Comparison of ENCODE assay signal across 17 cellular contexts in genomic region chr10:96675846-96676245, GRCh38. TPM values are rescaled to one million over a fixed set of nuclear protein-coding genes. Genes with fewer than 3 reads are reported as not detected.
A peak's percentile ranks its signal among the peaks of the same experiment; 100 is the strongest.
DNase-seq lines count a peak whose midpoint lies in the region; ATAC-seq and TF ChIP-seq lines count a peak whose summit lies in the region.
"Had no signal": no experiment of that assay in that cellular context is flagged by ENCODE, and none has a peak within 500 bp of the region (broad histone marks: within the 10 kb centered on the region; RNA-seq: fewer than 3 reads in every experiment).

No MANE protein-coding gene starts in this region.

- H3K36me3 Mint-ChIP-seq in IgD-negative memory B cell: peaks cover 28% of the 10 kb centered on the region
- H3K36me3 Mint-ChIP-seq in natural killer cell treated with Interleukin-12 subunit alpha and Interleukin-12 subunit beta and Interleukin-15 and Interleukin-18, amount 100 ng/mL, for 72 hours: peaks cover 18% of the 10 kb centered on the region
- H3K36me3 Mint-ChIP-seq: CD8-positive, alpha-beta T cell had no signal

- H3K4me3 ChIP-seq in BLaER1 (no peak overlapping the region), hepatocyte (no peak overlapping the region)
- H3K4me3 ChIP-seq: HAP-1 had no signal

- H3K9me3 ChIP-seq in BLaER1 (peaks cover 7% of the 10 kb centered on the region), hepatocyte (ENCODE audit: low read depth) (no peaks in the 10 kb centered on the region)
- H3K9me3 ChIP-seq: HAP-1 had no signal

- TF ChIP-seq CTCF in hepatocyte (IDR thresholded peaks at IDR 0.05; ENCODE audit: poor library complexity) (no peak), GM13977 (IDR thresholded peaks at IDR 0.05; ENCODE audit: extremely low read depth, insufficient read depth, missing control alignments) (no peak)

- H3K4me1 ChIP-seq in BLaER1 (peaks cover 93% of the 10 kb centered on the region), hepatocyte (ENCODE audit: insufficient read depth) (peaks cover 40% of the 10 kb centered on the region)

- peaks cover 54 to 79% (median 68%) of the 10 kb centered on the region in 3 donors for H3K4me1 Mint-ChIP-seq in IgD-negative memory B cell
- H3K4me1 Mint-ChIP-seq in natural killer cell treated with Interleukin-12 subunit alpha and Interleukin-12 subunit beta and Interleukin-15 and Interleukin-18, amount 100 ng/mL, for 72 hours (ENCODE audit: low read depth in 2 of 2): peaks cover 75 to 77% of the 10 kb centered on the region in 2 donors

- no peak for ATAC-seq in natural killer cell treated with Interleukin-12 subunit alpha and Interleukin-12 subunit beta and Interleukin-15 and Interleukin-18, amount 100 ng/mL, for 72 hours
- ATAC-seq: CD8-positive, alpha-beta T cell; SK-N-SH treated with all-trans-retinoic acid at 6 μM for 48 hours had no signal

- in situ Hi-C loops in GM13977 (cut with MboI; ENCODE audit: low pct_unique_long_range_greater_than_20kb, low sequenced_read_pairs, unreplicated experiment): no loop called here

- peaks cover 100% of the 10 kb centered on the region for H4K20me1 ChIP-seq in BLaER1
- no peaks in the 10 kb centered on the region for H4K20me1 ChIP-seq in hepatocyte (ENCODE audit: insufficient read depth, poor library complexity, severe bottlenecking)

- H3K36me3 ChIP-seq in BLaER1: peaks cover 79% of the 10 kb centered on the region
- H3K36me3 ChIP-seq in hepatocyte (replicated peaks; ENCODE audit: insufficient read depth, low read depth): no peaks in the 10 kb centered on the region
- H3K36me3 ChIP-seq: HAP-1 had no signal

- H3K9me2 ChIP-seq in hepatocyte (replicated peaks; ENCODE audit: insufficient read depth): no peaks in the 10 kb centered on the region

- H3K4me2 ChIP-seq in BLaER1 (peak overlapping the region; percentile 82), hepatocyte (no peak overlapping the region)

- H3K27me3 ChIP-seq in BLaER1 (no peaks in the 10 kb centered on the region), hepatocyte (no peaks in the 10 kb centered on the region)

- no peaks in the 10 kb centered on the region for H3K79me2 ChIP-seq in hepatocyte

- H3K4me3 Mint-ChIP-seq in IgD-negative memory B cell: peak overlapping the region in 2 of 4 donors; percentile 28 to 30
- H3K4me3 Mint-ChIP-seq in natural killer cell treated with Interleukin-12 subunit alpha and Interleukin-12 subunit beta and Interleukin-15 and Interleukin-18, amount 100 ng/mL, for 72 hours: peak overlapping the region; percentile 79
- H3K4me3 Mint-ChIP-seq: CD8-positive, alpha-beta T cell had no signal

- no peak for DNase-seq in hepatocyte (ENCODE audit: low spot score)
- DNase-seq in natural killer cell treated with Interleukin-12 subunit alpha and Interleukin-12 subunit beta and Interleukin-15 and Interleukin-18, amount 100 ng/mL, for 72 hours (ENCODE audit: low spot score): no peak
- no peak for DNase-seq in GM13977 (ENCODE audit: low spot score)
- DNase-seq in NCI-H187 (lab: John Stamatoyannopoulos, UW): no peak
- DNase-seq in ureter (ENCODE audit: low spot score): no peak
- DNase-seq in NCI-H1105 treated with DMSO at 0.1 percent for 48 hours (lab: John Stamatoyannopoulos, UW): no peak
- DNase-seq: CD8-positive, alpha-beta T cell; DND-41; NCI-H1092; NCI-H1694 treated with DMSO at 0.1 percent for 48 hours; NCI-H446; NCI-H774; SHP77 had no signal

- H3K9me3 Mint-ChIP-seq in IgD-negative memory B cell: no peaks in the 10 kb centered on the region
- peaks cover 3% of the 10 kb centered on the region for H3K9me3 Mint-ChIP-seq in natural killer cell treated with Interleukin-12 subunit alpha and Interleukin-12 subunit beta and Interleukin-15 and Interleukin-18, amount 100 ng/mL, for 72 hours
- H3K9me3 Mint-ChIP-seq: CD8-positive, alpha-beta T cell had no signal

- H3K27me3 Mint-ChIP-seq in IgD-negative memory B cell: no peaks in the 10 kb centered on the region
- H3K27me3 Mint-ChIP-seq in natural killer cell treated with Interleukin-12 subunit alpha and Interleukin-12 subunit beta and Interleukin-15 and Interleukin-18, amount 100 ng/mL, for 72 hours: no peaks in the 10 kb centered on the region

- H2AFZ ChIP-seq in hepatocyte: no peak overlapping the region

- H3K27ac ChIP-seq in BLaER1 (peak overlapping the region; percentile 43; the same call in 1 of the 2 replicates), hepatocyte (peak overlapping the region; percentile 47)

- peak overlapping the region in 2 of 3 donors; percentile 89 to 91 for H3K27ac Mint-ChIP-seq in IgD-negative memory B cell
- peak overlapping the region; percentile 84 to 88 for H3K27ac Mint-ChIP-seq in natural killer cell treated with Interleukin-12 subunit alpha and Interleukin-12 subunit beta and Interleukin-15 and Interleukin-18, amount 100 ng/mL, for 72 hours
- H3K27ac Mint-ChIP-seq: CD8-positive, alpha-beta T cell had no signal

- 0 out of 2 replicates have a peak overlapping the region, but pooled peaks have one; percentile 15 for H3K9ac ChIP-seq in BLaER1

- 94% methylated on average over 3 of the region's 3 CpGs for WGBS in hepatocyte (ENCODE audit: low lambda C conversion rate, missing lambda C conversion rate)

RNA-seq across cellular contexts. Expression of gene PIK3AP1, which starts 44.5 kb away (rescaled TPM):
- 174 TPM for polyA plus RNA-seq in IgD-negative memory B cell
- 6.5 and 8.4 TPM in 2 replicates for total RNA-seq in hepatocyte
- polyA plus RNA-seq in hepatocyte: 2.5 and 4.7 TPM in 2 replicates
- 100 to 1,000 TPM; 147 to 383 TPM for total RNA-seq in natural killer cell treated with Interleukin-12 subunit alpha and Interleukin-12 subunit beta and Interleukin-15 and Interleukin-18, amount 100 ng/mL, for 72 hours
- total RNA-seq in ureter: 3.3 TPM

Comparison
In these comparisons a context has a peak if more than half of its experiments do, and no peak if none do; other contexts are left out.
1. RNA of gene PIK3AP1, which starts 44.5 kb away (total RNA-seq): 147 to 383 TPM in natural killer cell treated with Interleukin-12 subunit alpha and Interleukin-12 subunit beta and Interleukin-15 and Interleukin-18, amount 100 ng/mL, for 72 hours; 6.5 to 8.4 TPM in hepatocyte and 3.3 TPM in ureter (single experiment); every median in the first group is over 10 times any median in the second.